ENCODE assay signal across 8 cellular contexts in genomic region chr1:143884932-143885574, GRCh38.
DNase-seq lines count a peak whose midpoint lies in the region; ATAC-seq, FAIRE-seq and TF ChIP-seq lines count a peak whose summit lies in the region.
"Not testable (repeated sequence)": the region's sequence is repeated elsewhere in the genome, so short reads cannot be mapped to it uniquely, and the experiment has no call there.

No MANE protein-coding gene starts in this region.

- not testable (repeated sequence) for H3K27ac ChIP-seq in GM23248, pancreas

- not testable (repeated sequence) for H3K9me2 ChIP-seq in GM23248 (ENCODE audit: insufficient read depth)

- not testable (repeated sequence) for H3K4me3 ChIP-seq in GM23248
- peak overlapping the region in 1 of 4 donors; percentile 8 for H3K4me3 ChIP-seq in pancreas

- H3K4me2 ChIP-seq in GM23248 (ENCODE audit: unreplicated experiment) = not testable (repeated sequence)

- DNase-seq in G401 (ENCODE audit: low spot score) = peak; percentile 62
- peak; percentile 39 for DNase-seq in GM23248
- DNase-seq in HUDEP-2 (lab: John Stamatoyannopoulos, UW; ENCODE audit: unreplicated experiment in 76 of 76) = peak in 42 of 76 experiments; percentile 1 to 58 (median 26)
- peak; percentile 68 to 71 (median 70) for DNase-seq in T-helper 17 cell
- DNase-seq in activated naive CD4-positive, alpha-beta T cell treated with anti-CD3 and anti-CD28 coated beads, Interleukin-2, amount 50 U/mL, for 16 hours = peak; percentile 79
- peak; percentile 69 for DNase-seq in glutamatergic neuron
- peak; percentile 52 to 84 (median 62) for DNase-seq in pancreas
- peak; percentile 0 for DNase-seq in stromal cell of bone marrow (ENCODE audit: low read depth)

- not testable (repeated sequence) for FAIRE-seq in pancreas (lab: Jason Lieb, UNC)

- not testable (repeated sequence) for H2AFZ ChIP-seq in GM23248

- H3K27me3 Mint-ChIP-seq in T-helper 17 cell; glutamatergic neuron (ENCODE audit: unreplicated experiment): not testable (repeated sequence)

- not testable (repeated sequence) for H3K27ac Mint-ChIP-seq in T-helper 17 cell; glutamatergic neuron (ENCODE audit: unreplicated experiment)

- H3K9me3 ChIP-seq in GM23248 (ENCODE audit: low read depth); T-helper 17 cell (ENCODE audit: control insufficient read depth, low read length, poor library complexity, severe bottlenecking); pancreas: not testable (repeated sequence)

- in situ Hi-C loops in G401 (cut with HindIII; ENCODE audit: low sequenced_read_pairs); GM23248 (cut with MboI): not testable (repeated sequence)

- intact Hi-C loops in pancreas (cut with DNase I) = not testable (repeated sequence)

- H3K36me3 ChIP-seq in GM23248 (ENCODE audit: low read depth); pancreas: not testable (repeated sequence)

- not testable (repeated sequence) for H3K4me3 Mint-ChIP-seq in T-helper 17 cell; glutamatergic neuron (ENCODE audit: unreplicated experiment)

- H3K27me3 ChIP-seq in GM23248 (replicated peaks; ENCODE audit: insufficient read depth); pancreas: not testable (repeated sequence)

- H3K9me3 Mint-ChIP-seq in glutamatergic neuron (ENCODE audit: unreplicated experiment) = not testable (repeated sequence)

- H3K79me2 ChIP-seq in GM23248 (ENCODE audit: insufficient read depth) = not testable (repeated sequence)

- not testable (repeated sequence) for H3K4me1 Mint-ChIP-seq in T-helper 17 cell; glutamatergic neuron (ENCODE audit: low read depth, unreplicated experiment)

- not testable (repeated sequence) for H3K9ac ChIP-seq in GM23248

- ATAC-seq in T-helper 17 cell = peak; percentile 94
- ATAC-seq in pancreas = peak; percentile 88 to 93 (median 92)

- not testable (repeated sequence) for H3K36me3 Mint-ChIP-seq in T-helper 17 cell (ENCODE audit: low read depth); glutamatergic neuron (ENCODE audit: unreplicated experiment)

- not testable (repeated sequence) for H3F3A ChIP-seq in GM23248 (ENCODE audit: insufficient read depth)

- WGBS in GM23248 (ENCODE audit: low coverage in 1 of 2, low lambda C conversion rate in 2 of 2, missing lambda C conversion rate in 2 of 2), 2 experiments = 2% methylated on average over 9 of the region's 53 CpGs; no CpG with 5 or more reads in 1 of the 2 experiments
- 0 to 3% methylated on average over 11 to 31 of the region's 53 CpGs for WGBS in pancreas, 2 donors

- H4K20me1 ChIP-seq in GM23248 (ENCODE audit: insufficient read depth) = not testable (repeated sequence)

- not testable (repeated sequence) for H3K4me1 ChIP-seq in GM23248 (ENCODE audit: insufficient read depth); pancreas

- TF ChIP-seq CTCF in glutamatergic neuron (IDR thresholded peaks at IDR 0.05; ENCODE audit: partially characterized antibody, unreplicated experiment) = not testable (repeated sequence)
- peak in 1 of 4 donors; percentile 21 for TF ChIP-seq CTCF in pancreas (IDR thresholded peaks at IDR 0.05)

Comparison
In these comparisons a context has a peak if more than half of its experiments do, and no peak if none do; other contexts are left out.
1. DNase-seq: peak in every context shown above with its lines; median percentile 79 in activated naive CD4-positive, alpha-beta T cell treated with anti-CD3 and anti-CD28 coated beads, Interleukin-2, amount 50 U/mL, for 16 hours; 70 in T-helper 17 cell; 69 in glutamatergic neuron; 62 in G401; 62 in pancreas; 39 in GM23248; 26 in HUDEP-2; 0 in stromal cell of bone marrow.